8 cellular contexts compared by ENCODE assay signal in genomic region chr17:49952209-49952911, GRCh38. TPM values are rescaled to one million over a fixed set of nuclear protein-coding genes. Genes with fewer than 3 reads are reported as not detected.
DNase-seq lines count a peak whose midpoint lies in the region; ATAC-seq and TF ChIP-seq lines count a peak whose summit lies in the region.

No MANE protein-coding gene starts in this region.

- no peak overlapping the region for H3K4me3 ChIP-seq in lung

- no peak overlapping the region for H3K27ac ChIP-seq in lung (ENCODE audit: low read depth in 1 of 2, low read length in 1 of 2)

- H3K27ac Mint-ChIP-seq in chondrocyte (ENCODE audit: unreplicated experiment) = no peak overlapping the region

- DNase-seq in AML-193 (lab: John Stamatoyannopoulos, UW) (peak; percentile 85 to 91), GOT3 (lab: John Stamatoyannopoulos, UW) (peak; percentile 18), NCI-H345 (lab: John Stamatoyannopoulos, UW) (peak; percentile 66), chondrocyte (ENCODE audit: low spot score) (no peak), lung (ENCODE audit: low spot score) (peak; percentile 81)
- peak; percentile 79 for DNase-seq in activated CD4-positive, alpha-beta T cell treated with anti-CD3 and anti-CD28 coated beads for 24 hours (ENCODE audit: low read depth in 2 of 2)
- DNase-seq in stimulated activated CD8-positive, alpha-beta memory T cell treated with anti-CD3 and anti-CD28 coated beads, Interleukin-15, amount 100 ng/mL, for 4 hours (ENCODE audit: low read depth in 2 of 2) = peak; percentile 47 to 60

- no peaks in the 10 kb centered on the region for H3K27me3 ChIP-seq in lung (ENCODE audit: control insufficient read depth, insufficient read depth)

- ATAC-seq in lung (ENCODE audit: insufficient read depth, low FRiP score) (peak; percentile 46), HG03469 (IDR thresholded peaks at IDR 0.05; ENCODE audit: unreplicated experiment) (no peak)

- H3K9me3 Mint-ChIP-seq in chondrocyte (ENCODE audit: low read depth) = no peaks in the 10 kb centered on the region

- H3K36me3 Mint-ChIP-seq in chondrocyte (ENCODE audit: low read depth) = no peaks in the 10 kb centered on the region

- WGBS in lung, 2 donors = 45 to 49% methylated on average over 7 of the region's 7 CpGs

- TF ChIP-seq CTCF in chondrocyte (IDR thresholded peaks at IDR 0.05) = peak; percentile 85
- TF ChIP-seq CTCF in lung (IDR thresholded peaks at IDR 0.05; ENCODE audit: control extremely low read depth, extremely low read depth) = peak; percentile 72

- no peaks in the 10 kb centered on the region for H3K4me1 ChIP-seq in lung (ENCODE audit: control insufficient read depth in 2 of 2, insufficient read depth in 2 of 2, low read length in 2 of 2)

- peaks cover 45% of the 10 kb centered on the region for H3K27me3 Mint-ChIP-seq in chondrocyte (ENCODE audit: low read depth)

- no peaks in the 10 kb centered on the region for H3K9me3 ChIP-seq in lung (ENCODE audit: control insufficient read depth in 2 of 2, insufficient read depth in 1 of 2, low read length in 1 of 2)

- no peak overlapping the region for H3K4me3 Mint-ChIP-seq in chondrocyte (ENCODE audit: unreplicated experiment)

- H3K36me3 ChIP-seq in lung (ENCODE audit: control insufficient read depth in 2 of 2, insufficient read depth in 2 of 2, low read length in 2 of 2) = no peaks in the 10 kb centered on the region

- H3K4me1 Mint-ChIP-seq in chondrocyte (ENCODE audit: low read depth) = peaks cover 14% of the 10 kb centered on the region

RNA-seq across cellular contexts. Expression of gene DLX4, which starts 16.6 kb away (rescaled TPM):
- total RNA-seq in chondrocyte (0.12 TPM in 1 of 3 replicates, not detected in the others), lung (1 to 10 TPM in 1 of 2 donors, under 1 TPM in 1; 0.51 to 2.2 TPM)
- under 1 TPM; 0.45 to 0.93 TPM for polyA plus RNA-seq in lung

RNA-seq across cellular contexts. Expression of gene DLX3, which starts 42.7 kb away (rescaled TPM):
- 0.10 TPM in 1 of 3 replicates, not detected in the others for total RNA-seq in chondrocyte
- 1 to 10 TPM in 1 of 2 donors, under 1 TPM in 1; 0.52 to 1.3 TPM for total RNA-seq in lung
- polyA plus RNA-seq in lung = under 1 TPM; 0.17 to 0.77 TPM
